In the genomic region with DNA sequence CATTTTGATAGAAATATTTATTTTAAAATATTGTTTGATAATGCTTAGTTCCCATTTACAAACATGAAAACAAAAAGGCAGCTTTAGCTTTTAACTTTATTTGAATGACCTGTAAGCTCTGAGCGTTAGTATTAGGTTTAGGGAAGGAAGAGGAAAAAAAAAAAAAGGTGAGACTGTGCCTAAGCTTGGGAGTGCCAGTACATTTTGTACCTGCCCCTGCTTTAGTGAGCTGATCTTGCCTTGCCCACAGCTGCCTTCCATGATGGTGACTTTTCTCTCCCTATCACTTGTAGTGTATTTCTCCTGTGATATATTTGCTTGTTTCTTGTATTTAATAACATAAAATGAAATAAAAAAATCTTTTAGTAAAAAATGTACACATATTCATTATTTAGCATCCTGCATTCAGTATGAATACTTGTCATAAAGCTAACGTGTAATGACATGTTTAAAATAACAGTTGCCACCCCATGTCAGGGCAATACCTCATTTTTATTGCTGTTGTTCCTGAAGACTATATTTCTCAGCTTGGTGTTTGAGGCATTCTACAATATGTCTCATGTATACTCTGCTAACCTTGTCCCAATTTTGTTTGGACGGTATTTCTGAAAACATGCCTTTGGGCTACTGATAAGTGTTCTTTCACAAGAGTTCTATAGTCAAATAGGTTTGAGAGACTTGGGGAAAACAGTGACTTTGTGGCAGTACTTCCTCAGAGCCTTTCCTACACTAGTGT, we compare ENCODE assay signal across 17 cellular contexts.
A peak's percentile ranks its signal among the peaks of the same experiment; 100 is the strongest.
DNase-seq lines count a peak whose midpoint lies in the region; ATAC-seq, FAIRE-seq and TF ChIP-seq lines count a peak whose summit lies in the region.
"Had no signal": no experiment of that assay in that cellular context is flagged by ENCODE, and none has a peak within 500 bp of the region (broad histone marks: within the 10 kb centered on the region; RNA-seq: fewer than 3 reads in every experiment).

No MANE protein-coding gene starts in this region.

- H3K36me3 ChIP-seq in cardiac muscle cell (no peaks in the 10 kb centered on the region), Loucy (ENCODE audit: insufficient read depth, low read length) (peaks cover 25% of the 10 kb centered on the region; the same call in 1 of the 2 replicates), bronchial epithelial cell (ENCODE audit: control insufficient read depth, insufficient read depth, low read length) (no peaks in the 10 kb centered on the region)

- peak in 1 of 2 donors; percentile 21 for DNase-seq in cardiac muscle cell (ENCODE audit: low read depth in 1 of 2, low spot score in 1 of 2)
- DNase-seq in right cardiac atrium, result no peak
- peak; percentile 69 for DNase-seq in bronchial epithelial cell (ENCODE audit: low read depth)
- no peak for DNase-seq in mesothelial cell of epicardium (ENCODE audit: low spot score in 2 of 2, unreplicated experiment in 2 of 2)
- DNase-seq in medulla oblongata (ENCODE audit: extremely low spot score), result no peak
- DNase-seq in NCI-H345 (lab: John Stamatoyannopoulos, UW), result no peak
- no peak for DNase-seq in NCI-H1048 (lab: John Stamatoyannopoulos, UW)
- DNase-seq: 8988T, C1 segment of cervical spinal cord, DMS153, EL, H9, NCI-H146, NCI-H2107, PC-3 had no signal

- H3K27ac Mint-ChIP-seq in mesothelial cell of epicardium, result peak overlapping the region; percentile 23

- 0 out of 2 replicates have a peak, but pooled peaks cover 3% of the 10 kb centered on the region for H3F3A ChIP-seq in Loucy (ENCODE audit: low read depth)

- H3K9me2 ChIP-seq in Loucy (replicated peaks; ENCODE audit: low read depth, low read length), result no peaks in the 10 kb centered on the region

- no peak for TF ChIP-seq CTCF in cardiac muscle cell (IDR thresholded peaks at IDR 0.05; ENCODE audit: low read depth, low read length)
- no peak for TF ChIP-seq CTCF in Loucy (conservative IDR thresholded peaks at IDR 0.05; ENCODE audit: low read length)
- no peak for TF ChIP-seq CTCF in bronchial epithelial cell (IDR thresholded peaks at IDR 0.05; ENCODE audit: insufficient read depth, low read length, severe bottlenecking)
- no peak for TF ChIP-seq CTCF in mesothelial cell of epicardium (IDR thresholded peaks at IDR 0.05; ENCODE audit: unreplicated experiment)

- no peak overlapping the region for H3K4me3 Mint-ChIP-seq in mesothelial cell of epicardium
- H3K4me3 Mint-ChIP-seq: H9, IgD-negative memory B cell had no signal

- H3K27me3 ChIP-seq in cardiac muscle cell (no peaks in the 10 kb centered on the region), right cardiac atrium (ENCODE audit: control insufficient read depth, insufficient read depth) (no peaks in the 10 kb centered on the region), Loucy (ENCODE audit: insufficient read depth, low read length, poor library complexity, severe bottlenecking) (no peaks in the 10 kb centered on the region), bronchial epithelial cell (ENCODE audit: control insufficient read depth, insufficient read depth, low read length) (no peaks in the 10 kb centered on the region)

- intact Hi-C loops in right cardiac atrium (cut with DNase I), result no loop called here

- 75% methylated on average over 3 of the region's 3 CpGs for WGBS in right cardiac atrium

- peaks cover 33% of the 10 kb centered on the region for H4K20me1 ChIP-seq in Loucy (ENCODE audit: insufficient read depth, low read length, poor library complexity, severe bottlenecking)

- no peak for FAIRE-seq in bronchial epithelial cell (lab: Jason Lieb, UNC)

- no peaks in the 10 kb centered on the region for H3K27me3 Mint-ChIP-seq in mesothelial cell of epicardium (ENCODE audit: low read depth)
- H3K27me3 Mint-ChIP-seq: IgD-negative memory B cell had no signal

- H3K4me1 Mint-ChIP-seq in mesothelial cell of epicardium, result peaks cover 27% of the 10 kb centered on the region

- no peak overlapping the region for H2AFZ ChIP-seq in Loucy (ENCODE audit: low read length)

- H3K4me3 ChIP-seq in cardiac muscle cell, result no peak overlapping the region
- H3K4me3 ChIP-seq in right cardiac atrium (ENCODE audit: low read length), result no peak overlapping the region
- no peak overlapping the region for H3K4me3 ChIP-seq in Loucy (ENCODE audit: low read length, poor library complexity, severe bottlenecking)
- no peak overlapping the region for H3K4me3 ChIP-seq in bronchial epithelial cell (ENCODE audit: low read depth, low read length)

- H3K4me2 ChIP-seq in Loucy (ENCODE audit: low read depth, low read length, poor library complexity, severe bottlenecking), result peak overlapping the region; percentile 88

- H3K27ac ChIP-seq in cardiac muscle cell (peak overlapping the region; percentile 42), right cardiac atrium (ENCODE audit: low read length) (no peak overlapping the region)

- H3K79me2 ChIP-seq in Loucy (ENCODE audit: insufficient read depth, low read length), result peaks cover 78% of the 10 kb centered on the region

- no peak for ATAC-seq in right cardiac atrium
- ATAC-seq: PC-3 had no signal

- peaks cover 11% of the 10 kb centered on the region for H3K36me3 Mint-ChIP-seq in mesothelial cell of epicardium

- H3K4me1 ChIP-seq in cardiac muscle cell (ENCODE audit: low read depth) (peaks cover 13% of the 10 kb centered on the region), right cardiac atrium (ENCODE audit: control insufficient read depth, insufficient read depth, low read length) (peaks cover 7% of the 10 kb centered on the region), Loucy (ENCODE audit: insufficient read depth, low read length, poor library complexity, severe bottlenecking) (peaks cover 44% of the 10 kb centered on the region)

- H3K9me3 ChIP-seq in cardiac muscle cell (ENCODE audit: low read depth) (no peaks in the 10 kb centered on the region), right cardiac atrium (ENCODE audit: control insufficient read depth, low read length) (no peaks in the 10 kb centered on the region), Loucy (ENCODE audit: insufficient read depth, low read depth, low read length) (peaks cover 9% of the 10 kb centered on the region; the same call in 1 of the 2 replicates)

- peaks cover 6% of the 10 kb centered on the region for H3K9me3 Mint-ChIP-seq in mesothelial cell of epicardium
- H3K9me3 Mint-ChIP-seq: H9 had no signal

- H3K9ac ChIP-seq in Loucy (ENCODE audit: low read depth, low read length, poor library complexity, severe bottlenecking), result peak overlapping the region; percentile 64
